In the genomic region with DNA sequence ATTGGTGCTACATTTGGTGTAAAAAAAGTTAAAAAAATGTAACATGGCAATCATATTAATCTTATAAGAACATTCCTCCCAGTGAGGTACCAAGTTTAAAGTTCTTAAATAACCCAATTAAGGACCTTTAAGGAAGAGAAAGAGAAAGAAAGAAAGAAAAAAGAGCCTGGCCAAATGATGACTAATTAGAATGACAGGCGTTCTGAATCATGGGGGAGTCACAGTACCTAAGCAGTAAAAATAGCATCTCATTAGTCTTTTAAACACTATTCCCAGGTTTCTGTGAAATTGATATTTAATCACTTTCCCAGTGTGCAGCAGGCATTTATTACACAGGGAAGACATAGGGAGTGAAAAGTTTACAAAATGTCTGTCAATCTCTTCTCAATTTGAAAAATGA, we compare ENCODE assay signal across 1 cellular context.
TF ChIP-seq lines count a peak whose summit lies in the region.

No MANE protein-coding gene starts in this region.

TF ChIP-seq in SK-N-SH, 30 proteins besides CTCF, POLR2A, EP300 and RAD21 (continued from another document):
- TF ChIP-seq, protein P1, sequence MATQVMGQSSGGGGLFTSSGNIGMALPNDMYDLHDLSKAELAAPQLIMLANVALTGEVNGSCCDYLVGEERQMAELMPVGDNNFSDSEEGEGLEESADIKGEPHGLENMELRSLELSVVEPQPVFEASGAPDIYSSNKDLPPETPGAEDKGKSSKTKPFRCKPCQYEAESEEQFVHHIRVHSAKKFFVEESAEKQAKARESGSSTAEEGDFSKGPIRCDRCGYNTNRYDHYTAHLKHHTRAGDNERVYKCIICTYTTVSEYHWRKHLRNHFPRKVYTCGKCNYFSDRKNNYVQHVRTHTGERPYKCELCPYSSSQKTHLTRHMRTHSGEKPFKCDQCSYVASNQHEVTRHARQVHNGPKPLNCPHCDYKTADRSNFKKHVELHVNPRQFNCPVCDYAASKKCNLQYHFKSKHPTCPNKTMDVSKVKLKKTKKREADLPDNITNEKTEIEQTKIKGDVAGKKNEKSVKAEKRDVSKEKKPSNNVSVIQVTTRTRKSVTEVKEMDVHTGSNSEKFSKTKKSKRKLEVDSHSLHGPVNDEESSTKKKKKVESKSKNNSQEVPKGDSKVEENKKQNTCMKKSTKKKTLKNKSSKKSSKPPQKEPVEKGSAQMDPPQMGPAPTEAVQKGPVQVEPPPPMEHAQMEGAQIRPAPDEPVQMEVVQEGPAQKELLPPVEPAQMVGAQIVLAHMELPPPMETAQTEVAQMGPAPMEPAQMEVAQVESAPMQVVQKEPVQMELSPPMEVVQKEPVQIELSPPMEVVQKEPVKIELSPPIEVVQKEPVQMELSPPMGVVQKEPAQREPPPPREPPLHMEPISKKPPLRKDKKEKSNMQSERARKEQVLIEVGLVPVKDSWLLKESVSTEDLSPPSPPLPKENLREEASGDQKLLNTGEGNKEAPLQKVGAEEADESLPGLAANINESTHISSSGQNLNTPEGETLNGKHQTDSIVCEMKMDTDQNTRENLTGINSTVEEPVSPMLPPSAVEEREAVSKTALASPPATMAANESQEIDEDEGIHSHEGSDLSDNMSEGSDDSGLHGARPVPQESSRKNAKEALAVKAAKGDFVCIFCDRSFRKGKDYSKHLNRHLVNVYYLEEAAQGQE (IDR thresholded peaks at IDR 0.05; ENCODE audit: low read depth, low read length) = no peak
- TF ChIP-seq, protein P2, sequence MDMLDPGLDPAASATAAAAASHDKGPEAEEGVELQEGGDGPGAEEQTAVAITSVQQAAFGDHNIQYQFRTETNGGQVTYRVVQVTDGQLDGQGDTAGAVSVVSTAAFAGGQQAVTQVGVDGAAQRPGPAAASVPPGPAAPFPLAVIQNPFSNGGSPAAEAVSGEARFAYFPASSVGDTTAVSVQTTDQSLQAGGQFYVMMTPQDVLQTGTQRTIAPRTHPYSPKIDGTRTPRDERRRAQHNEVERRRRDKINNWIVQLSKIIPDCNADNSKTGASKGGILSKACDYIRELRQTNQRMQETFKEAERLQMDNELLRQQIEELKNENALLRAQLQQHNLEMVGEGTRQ (IDR thresholded peaks at IDR 0.05; ENCODE audit: borderline replicate concordance, low read depth, low read length) = no peak
- TF ChIP-seq POLR2AphosphoS5 (IDR thresholded peaks at IDR 0.05; ENCODE audit: low read depth, low read length) = no peak
- TF ChIP-seq, protein P3, sequence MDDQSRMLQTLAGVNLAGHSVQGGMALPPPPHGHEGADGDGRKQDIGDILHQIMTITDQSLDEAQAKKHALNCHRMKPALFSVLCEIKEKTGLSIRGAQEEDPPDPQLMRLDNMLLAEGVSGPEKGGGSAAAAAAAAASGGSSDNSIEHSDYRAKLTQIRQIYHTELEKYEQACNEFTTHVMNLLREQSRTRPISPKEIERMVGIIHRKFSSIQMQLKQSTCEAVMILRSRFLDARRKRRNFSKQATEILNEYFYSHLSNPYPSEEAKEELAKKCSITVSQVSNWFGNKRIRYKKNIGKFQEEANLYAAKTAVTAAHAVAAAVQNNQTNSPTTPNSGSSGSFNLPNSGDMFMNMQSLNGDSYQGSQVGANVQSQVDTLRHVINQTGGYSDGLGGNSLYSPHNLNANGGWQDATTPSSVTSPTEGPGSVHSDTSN (IDR thresholded peaks at IDR 0.05) = no peak
- no peak for TF ChIP-seq CHD2 (IDR thresholded peaks at IDR 0.05; ENCODE audit: low read length, partially characterized antibody)
- TF ChIP-seq YY1 (IDR thresholded peaks at IDR 0.05; ENCODE audit: low read depth) = no peak
- TF ChIP-seq JUND (IDR thresholded peaks at IDR 0.05) = 0 out of 2 replicates have a peak, but pooled peaks have one; percentile 7
- TF ChIP-seq SMC3 (IDR thresholded peaks at IDR 0.05; ENCODE audit: low read depth, low read length) = no peak
- TF ChIP-seq FOXM1 (IDR thresholded peaks at IDR 0.05; ENCODE audit: low read depth) = no peak
- no peak for TF ChIP-seq EZH2phosphoT487 (IDR thresholded peaks at IDR 0.05; ENCODE audit: borderline replicate concordance, low read depth)
TF ChIP-seq in SK-N-SH: peak in this region for 4.
